9 cellular contexts compared by ENCODE assay signal in genomic region chr1:244361764-244362473, GRCh38.
DNase-seq lines count a peak whose midpoint lies in the region; ATAC-seq and TF ChIP-seq lines count a peak whose summit lies in the region.
"Had no signal": no experiment of that assay in that cellular context is flagged by ENCODE, and none has a peak within 500 bp of the region (broad histone marks: within the 10 kb centered on the region; RNA-seq: fewer than 3 reads in every experiment).

No MANE protein-coding gene starts in this region.

- intact Hi-C loops in left lung (cut with DNase I) (no loop called here), transverse colon (cut with DNase I; ENCODE audit: low total_unique reads) (no loop called here)

- TF ChIP-seq CTCF in chondrocyte (IDR thresholded peaks at IDR 0.05): no peak
- no peak for TF ChIP-seq CTCF in left lung (IDR thresholded peaks at IDR 0.05)
- TF ChIP-seq CTCF in transverse colon (IDR thresholded peaks at IDR 0.05): no peak

- no peak for TF ChIP-seq POLR2A in transverse colon (IDR thresholded peaks at IDR 0.05)

- H3K4me3 ChIP-seq in left lung (no peak overlapping the region), transverse colon (peak overlapping the region in 1 of 4 donors; percentile 18)

- H3K27me3 ChIP-seq in left lung (no peaks in the 10 kb centered on the region), transverse colon (no peaks in the 10 kb centered on the region)

- TF ChIP-seq EP300 in transverse colon (IDR thresholded peaks at IDR 0.05; ENCODE audit: low read depth): no peak

- peaks cover 0 to 6% of the 10 kb centered on the region in 2 donors for H3K9me3 ChIP-seq in left lung
- H3K9me3 ChIP-seq in transverse colon: no peaks in the 10 kb centered on the region

- H3K27ac ChIP-seq in left lung: peak overlapping the region; percentile 23 to 65
- H3K27ac ChIP-seq in transverse colon: peak overlapping the region; percentile 18 to 61 (median 60)

- ATAC-seq in left lung (peak; percentile 82), HG03342 (IDR thresholded peaks at IDR 0.05; ENCODE audit: unreplicated experiment) (no peak)
- ATAC-seq: Right ventricle myocardium inferior had no signal

- H3K27me3 Mint-ChIP-seq in chondrocyte (ENCODE audit: low read depth): no peaks in the 10 kb centered on the region

- in situ Hi-C loops in transverse colon (cut with MboI; ENCODE audit: low pct_ligation_motif_present in 1 of 4, low pct_unique_long_range_greater_than_20kb in 1 of 4, low sequenced_read_pairs in 3 of 4): no loop called here

- H3K4me3 Mint-ChIP-seq in chondrocyte (ENCODE audit: unreplicated experiment): peak overlapping the region; percentile 61

- H3K27ac Mint-ChIP-seq in chondrocyte (ENCODE audit: unreplicated experiment): peak overlapping the region; percentile 97

- H3K4me1 ChIP-seq in left lung (peaks cover 0 to 3% of the 10 kb centered on the region in 2 donors), transverse colon (peaks cover 0 to 9% (median 2%) of the 10 kb centered on the region in 4 donors)

- H3K9me3 Mint-ChIP-seq in chondrocyte (ENCODE audit: low read depth): no peaks in the 10 kb centered on the region

- peaks cover 26% of the 10 kb centered on the region for H3K4me1 Mint-ChIP-seq in chondrocyte (ENCODE audit: low read depth)

- DNase-seq in NCI-H1417 (lab: John Stamatoyannopoulos, UW) (peak in 2 of 3 experiments; percentile 21 to 64), NCI-H1417 treated with DMSO at 0.1 percent for 48 hours (lab: John Stamatoyannopoulos, UW) (no peak), chondrocyte (ENCODE audit: low spot score) (no peak), left lung (no peak), transverse colon (no peak), NCI-H187 treated with DMSO at 0.1 percent for 48 hours (lab: John Stamatoyannopoulos, UW) (no peak)
- no peak for DNase-seq in stimulated activated naive CD4-positive, alpha-beta T cell treated with Interleukin-2 at 50 U/mL for 16 hours (lab: John Stamatoyannopoulos, UW)

- no peaks in the 10 kb centered on the region for H3K36me3 Mint-ChIP-seq in chondrocyte (ENCODE audit: low read depth)

- no peaks in the 10 kb centered on the region for H3K36me3 ChIP-seq in left lung
- H3K36me3 ChIP-seq in transverse colon: no peaks in the 10 kb centered on the region

- WGBS in transverse colon (ENCODE audit: low coverage in 1 of 2), 2 donors: 46 to 48% methylated on average over 5 of the region's 5 CpGs

Comparison
In these comparisons a context has a peak if more than half of its experiments do, and no peak if none do; other contexts are left out.
1. DNase-seq: peak in NCI-H1417 (2 of 3); none in NCI-H1417 treated with DMSO at 0.1 percent for 48 hours (single experiment), chondrocyte (single experiment), left lung (0 of 2), transverse colon (single experiment), stimulated activated naive CD4-positive, alpha-beta T cell treated with Interleukin-2 at 50 U/mL for 16 hours (single experiment) and NCI-H187 treated with DMSO at 0.1 percent for 48 hours (single experiment).